ENCODE assay signal across 17 cellular contexts in the genomic region with DNA sequence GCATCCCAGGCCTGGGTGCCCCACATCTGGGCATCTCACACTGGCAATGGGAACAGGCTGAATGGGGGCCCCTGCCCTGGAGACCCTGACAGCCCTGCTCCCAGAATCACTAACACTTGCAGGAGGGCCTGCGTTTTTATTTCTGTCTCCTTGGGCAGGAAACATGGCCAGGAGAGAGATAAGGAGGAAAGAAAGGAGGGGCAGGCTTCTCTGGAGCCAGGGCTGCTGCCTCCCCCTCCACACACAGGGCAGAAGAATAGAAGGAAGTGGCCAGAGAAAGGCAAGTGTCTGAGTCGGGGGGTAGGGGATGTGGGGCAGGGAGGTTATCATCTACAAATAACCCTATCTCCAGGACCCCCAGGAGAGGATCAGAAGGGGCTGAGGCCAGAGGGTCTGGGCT. TPM values are rescaled to one million over a fixed set of nuclear protein-coding genes. Genes with fewer than 3 reads are reported as not detected.
"Had no signal": no experiment of that assay in that cellular context is flagged by ENCODE, and none has a peak within 500 bp of the region (broad histone marks: within the 10 kb centered on the region; RNA-seq: fewer than 3 reads in every experiment).

No MANE protein-coding gene starts in this region.

- H3K36me3 ChIP-seq: brain microvascular endothelial cell, spleen, upper lobe of left lung had no signal

- DNase-seq: activated CD4-positive, alpha-beta T cell treated with anti-CD3 and anti-CD28 coated beads, Interleukin-2, amount 10 ng/mL, durations not matched to agents 7 days and 5 days; activated CD4-positive, CD25-positive, alpha-beta regulatory T cell; activated effector memory CD4-positive, alpha-beta T cell treated with Interleukin-2 at 50 U/mL for 16 hours; activated T-cell treated with anti-CD3 and anti-CD28 coated beads, Interleukin-2, amount 50 U/mL, for 1 hour; amniotic stem cell; brain microvascular endothelial cell; foreskin keratinocyte; posterior cingulate gyrus; stimulated activated CD4-positive, alpha-beta T cell treated with anti-CD3 and anti-CD28 coated beads, Interleukin-1b, Interleukin-23, amount 100 ng/mL, for 48 hours; stimulated activated naive CD4-positive, alpha-beta T cell treated with Interleukin-2 at 50 U/mL for 16 hours; T-cell; T1000; upper lobe of left lung had no signal

- H3K27ac Mint-ChIP-seq: activated CD4-positive, alpha-beta T cell treated with anti-CD3 and anti-CD28 coated beads, Interleukin-2, amount 10 ng/mL, durations not matched to agents 7 days and 5 days; T-cell had no signal

- H3K4me3 Mint-ChIP-seq: activated CD4-positive, alpha-beta T cell treated with anti-CD3 and anti-CD28 coated beads, Interleukin-2, amount 10 ng/mL, durations not matched to agents 7 days and 5 days; T-cell had no signal

- H3K27ac ChIP-seq: brain microvascular endothelial cell, foreskin keratinocyte, spleen had no signal

- ATAC-seq: activated naive CD4-positive, alpha-beta T cell treated with anti-CD3 and anti-CD28 coated beads, Interleukin-2, amount 50 U/mL, for 72 hours; foreskin keratinocyte; sciatic nerve; T-cell had no signal

- H3K9me3 Mint-ChIP-seq: activated naive CD4-positive, alpha-beta T cell treated with anti-CD3 and anti-CD28 coated beads, Interleukin-2, amount 50 U/mL, for 72 hours had no signal

- H3K4me1 ChIP-seq: foreskin keratinocyte had no signal

- H3K4me3 ChIP-seq: spleen, upper lobe of left lung had no signal

- H3K27me3 ChIP-seq: upper lobe of left lung had no signal

- H3K4me1 Mint-ChIP-seq: activated CD4-positive, alpha-beta T cell treated with anti-CD3 and anti-CD28 coated beads, Interleukin-2, amount 10 ng/mL, durations not matched to agents 7 days and 5 days had no signal

RNA-seq across cellular contexts. Expression of a gene that starts 25.5 kb away (rescaled TPM):
- total RNA-seq: SK-MEL-5 had no signal
- polyA plus RNA-seq: foreskin keratinocyte had no signal
